9 cellular contexts compared by ENCODE assay signal in genomic region chr11:128299132-128299726, GRCh38.
DNase-seq lines count a peak whose midpoint lies in the region; ATAC-seq and TF ChIP-seq lines count a peak whose summit lies in the region.
"Had no signal": no experiment of that assay in that cellular context is flagged by ENCODE, and none has a peak within 500 bp of the region (broad histone marks: within the 10 kb centered on the region; RNA-seq: fewer than 3 reads in every experiment).

No MANE protein-coding gene starts in this region.

- no peaks in the 10 kb centered on the region for H3K27me3 ChIP-seq in uterus

- H3K27ac ChIP-seq in uterus: peak overlapping the region; percentile 53 to 64
- H3K27ac ChIP-seq: SK-N-MC had no signal

- no peak for TF ChIP-seq CTCF in uterus (IDR thresholded peaks at IDR 0.05)

- no peaks in the 10 kb centered on the region for H3K4me1 ChIP-seq in uterus

- CTCF ChIA-PET in activated naive CD4-positive, alpha-beta T cell treated with anti-CD3 and anti-CD28 coated beads, Interleukin-2, amount 10 ng/mL, durations not matched to agents 7 days and 5 days (lab: Charles Lee): interaction anchor here (0.6 to 4.5 kb wide), 7 partner anchors 8 to 1023 kb away, joined by 3 to 33 read pairs (median 3); no protein-coding TSS in a partner anchor

- peak overlapping the region; percentile 89 for H3K27ac Mint-ChIP-seq in activated naive CD4-positive, alpha-beta T cell treated with anti-CD3 and anti-CD28 coated beads, Interleukin-2, amount 10 ng/mL, durations not matched to agents 7 days and 5 days
- H3K27ac Mint-ChIP-seq in T-helper 1 cell treated with Interleukin-12 subunit alpha and Interleukin-12 subunit beta and Interleukin-4 antibody, amounts not matched to agents 30 μg/mL and 1 μg/mL, for 36 hours: peak overlapping the region; percentile 88

- no peak for ATAC-seq in esophagus mucosa
- ATAC-seq in HG02981 (IDR thresholded peaks at IDR 0.05; ENCODE audit: unreplicated experiment): no peak

- H3K4me3 ChIP-seq in uterus: no peak overlapping the region
- H3K4me3 ChIP-seq: SK-N-MC had no signal

- no peak for DNase-seq in activated naive CD4-positive, alpha-beta T cell treated with anti-CD3 and anti-CD28 coated beads, Interleukin-2, amount 10 ng/mL, durations not matched to agents 7 days and 5 days
- DNase-seq in activated naive CD4-positive, alpha-beta T cell treated with Interleukin-2 at 50 U/mL for 16 hours: no peak
- DNase-seq in iris pigment epithelial cell (ENCODE audit: low read depth): peak; percentile 90
- no peak for DNase-seq in uterus
- DNase-seq in NCI-H226: no peak

- H3K4me1 Mint-ChIP-seq in activated naive CD4-positive, alpha-beta T cell treated with anti-CD3 and anti-CD28 coated beads, Interleukin-2, amount 10 ng/mL, durations not matched to agents 7 days and 5 days: peaks cover 91% of the 10 kb centered on the region
- peaks cover 78% of the 10 kb centered on the region for H3K4me1 Mint-ChIP-seq in T-helper 1 cell treated with Interleukin-12 subunit alpha and Interleukin-12 subunit beta and Interleukin-4 antibody, amounts not matched to agents 30 μg/mL and 1 μg/mL, for 36 hours (ENCODE audit: low read depth)

- no peaks in the 10 kb centered on the region for H3K27me3 Mint-ChIP-seq in activated naive CD4-positive, alpha-beta T cell treated with anti-CD3 and anti-CD28 coated beads, Interleukin-2, amount 10 ng/mL, durations not matched to agents 7 days and 5 days
- no peaks in the 10 kb centered on the region for H3K27me3 Mint-ChIP-seq in T-helper 1 cell treated with Interleukin-12 subunit alpha and Interleukin-12 subunit beta and Interleukin-4 antibody, amounts not matched to agents 30 μg/mL and 1 μg/mL, for 36 hours (ENCODE audit: low read depth)

- H3K36me3 Mint-ChIP-seq in activated naive CD4-positive, alpha-beta T cell treated with anti-CD3 and anti-CD28 coated beads, Interleukin-2, amount 10 ng/mL, durations not matched to agents 7 days and 5 days: peaks cover 43% of the 10 kb centered on the region
- peaks cover 21% of the 10 kb centered on the region for H3K36me3 Mint-ChIP-seq in T-helper 1 cell treated with Interleukin-12 subunit alpha and Interleukin-12 subunit beta and Interleukin-4 antibody, amounts not matched to agents 30 μg/mL and 1 μg/mL, for 36 hours (ENCODE audit: low read depth)

- peak overlapping the region; percentile 50 for H3K4me3 Mint-ChIP-seq in activated naive CD4-positive, alpha-beta T cell treated with anti-CD3 and anti-CD28 coated beads, Interleukin-2, amount 10 ng/mL, durations not matched to agents 7 days and 5 days
- H3K4me3 Mint-ChIP-seq in T-helper 1 cell treated with Interleukin-12 subunit alpha and Interleukin-12 subunit beta and Interleukin-4 antibody, amounts not matched to agents 30 μg/mL and 1 μg/mL, for 36 hours: peak overlapping the region; percentile 52

- H3K9me3 ChIP-seq in uterus: no peaks in the 10 kb centered on the region

- intact Hi-C loops in uterus (cut with DNase I; ENCODE audit: low total_unique reads): no loop called here

- TF ChIP-seq POLR2A in uterus (IDR thresholded peaks at IDR 0.05): no peak

- H3K9me3 Mint-ChIP-seq in activated naive CD4-positive, alpha-beta T cell treated with anti-CD3 and anti-CD28 coated beads, Interleukin-2, amount 10 ng/mL, durations not matched to agents 7 days and 5 days: peaks cover 15% of the 10 kb centered on the region
- H3K9me3 Mint-ChIP-seq in T-helper 1 cell treated with Interleukin-12 subunit alpha and Interleukin-12 subunit beta and Interleukin-4 antibody, amounts not matched to agents 30 μg/mL and 1 μg/mL, for 36 hours: peaks cover 8% of the 10 kb centered on the region

- H3K36me3 ChIP-seq in uterus: no peaks in the 10 kb centered on the region
